18 cellular contexts compared by ENCODE assay signal in the genomic region with DNA sequence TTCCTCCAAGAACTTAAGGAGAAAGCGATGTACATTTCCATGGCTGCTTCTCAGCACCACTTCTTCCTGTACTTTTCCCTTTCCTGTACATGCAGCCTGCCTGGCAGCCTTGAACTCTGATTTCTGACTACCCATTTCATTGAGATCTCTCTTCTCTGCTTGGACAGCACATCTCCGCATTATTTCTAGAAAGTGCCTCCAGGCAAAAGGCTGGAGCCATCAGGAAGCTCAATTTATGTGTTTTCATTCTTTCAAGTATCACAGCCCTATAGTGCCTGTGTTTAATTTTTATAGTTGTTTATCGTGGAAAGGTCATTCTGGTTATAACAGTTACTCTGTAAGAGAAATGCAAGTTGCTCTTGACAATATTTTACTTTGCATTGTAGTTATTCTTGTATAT.
"Had no signal": no experiment of that assay in that cellular context is flagged by ENCODE, and none has a peak within 500 bp of the region (broad histone marks: within the 10 kb centered on the region; RNA-seq: fewer than 3 reads in every experiment).

No MANE protein-coding gene starts in this region.

- H3K27me3 ChIP-seq: colonic mucosa, gastrocnemius medialis, ovary, right atrium auricular region, sigmoid colon, testis, transverse colon had no signal

- H3K4me3 ChIP-seq: colonic mucosa, gastrocnemius medialis, ovary, right atrium auricular region, sigmoid colon, skin epidermis, testis, transverse colon had no signal

- DNase-seq: colonic mucosa; dermis blood vessel endothelial cell; erythroblast; gastrocnemius medialis; glutamatergic neuron; islet precursor cell; mammary epithelial cell; natural killer cell; ovary; sigmoid colon; stimulated activated CD4-positive, alpha-beta T cell treated with anti-CD3 and anti-CD28 coated beads, Interleukin-2, amount 100 ng/mL, for 24 hours; stimulated activated CD4-positive, alpha-beta T cell treated with anti-CD3 and anti-CD28 coated beads, Interleukin-4, amount 100 ng/mL, for 4 hours; stimulated activated naive B cell treated with anti-CD40 and anti-IgM and Interleukin-4, amounts not matched to agents 10 μg/mL and 1 μg/mL and 100 μg/mL, for 72 hours; stimulated activated naive CD8-positive, alpha-beta T cell treated with anti-CD3 and anti-CD28 coated beads, Interleukin-15, amount 100 ng/mL, for 72 hours; testis; transverse colon had no signal

- H3K36me3 ChIP-seq: colonic mucosa, gastrocnemius medialis, ovary, right atrium auricular region, sigmoid colon, transverse colon had no signal

- H3K27ac ChIP-seq: colonic mucosa, gastrocnemius medialis, ovary, right atrium auricular region, sigmoid colon, skin epidermis, testis, transverse colon had no signal

- H3K4me1 ChIP-seq: colonic mucosa, gastrocnemius medialis, sigmoid colon, testis, transverse colon had no signal

- H3K9me3 ChIP-seq: colonic mucosa, gastrocnemius medialis, ovary, right atrium auricular region, testis had no signal
